19 cellular contexts compared by ENCODE assay signal in genomic region chr10:132884041-132884440, GRCh38. TPM values are rescaled to one million over a fixed set of nuclear protein-coding genes. Genes with fewer than 3 reads are reported as not detected.
A peak's percentile ranks its signal among the peaks of the same experiment; 100 is the strongest.
DNase-seq lines count a peak whose midpoint lies in the region; ATAC-seq and TF ChIP-seq lines count a peak whose summit lies in the region.
"Had no signal": no experiment of that assay in that cellular context is flagged by ENCODE, and none has a peak within 500 bp of the region (broad histone marks: within the 10 kb centered on the region; RNA-seq: fewer than 3 reads in every experiment).

No MANE protein-coding gene starts in this region.

- H3K4me1 ChIP-seq in neuronal stem cell (ENCODE audit: control insufficient read depth in 2 of 2, insufficient read depth in 1 of 2, low read depth in 1 of 2, low read length in 2 of 2), result peaks cover 0 to 5% of the 10 kb centered on the region in 2 donors
- peaks cover 0 to 6% (median 0%) of the 10 kb centered on the region in 4 donors for H3K4me1 ChIP-seq in tibial artery
- no peaks in the 10 kb centered on the region for H3K4me1 ChIP-seq in HAP-1

- H3K36me3 ChIP-seq in neuronal stem cell (replicated peaks in 1 of 2; ENCODE audit: control insufficient read depth in 2 of 2, insufficient read depth in 2 of 2, low read length in 2 of 2), result no peaks in the 10 kb centered on the region
- no peaks in the 10 kb centered on the region for H3K36me3 ChIP-seq in tibial artery
- no peaks in the 10 kb centered on the region for H3K36me3 ChIP-seq in HAP-1 (replicated peaks)
- H3K36me3 ChIP-seq: BLaER1 had no signal

- H3K4me2 ChIP-seq in neuronal stem cell (ENCODE audit: insufficient read depth, low read length, poor library complexity, severe bottlenecking), result no peak overlapping the region
- H3K4me2 ChIP-seq: BLaER1 had no signal

- no peak overlapping the region for H2AK5ac ChIP-seq in neuronal stem cell (ENCODE audit: low read depth, low read length)

- H4K8ac ChIP-seq in neuronal stem cell (ENCODE audit: low read depth, low read length), result no peak overlapping the region

- H3K23ac ChIP-seq in neuronal stem cell (ENCODE audit: low read depth, low read length, poor library complexity), result no peak overlapping the region

- H3K4me3 ChIP-seq in neuronal stem cell (ENCODE audit: low read length in 2 of 2) (no peak overlapping the region), tibial artery (no peak overlapping the region), HAP-1 (no peak overlapping the region)
- H3K4me3 ChIP-seq: BLaER1 had no signal

- no peaks in the 10 kb centered on the region for H3K36me3 Mint-ChIP-seq in activated naive CD4-positive, alpha-beta T cell treated with anti-CD3 and anti-CD28 coated beads, Interleukin-2, amount 10 ng/mL, durations not matched to agents 7 days and 5 days
- no peaks in the 10 kb centered on the region for H3K36me3 Mint-ChIP-seq in WTC11
- H3K36me3 Mint-ChIP-seq: CD8-positive, alpha-beta T cell; IgD-negative memory B cell had no signal

- no peaks in the 10 kb centered on the region for H3K79me1 ChIP-seq in neuronal stem cell (ENCODE audit: low read depth, low read length)

- H3K27me3 Mint-ChIP-seq in activated naive CD4-positive, alpha-beta T cell treated with anti-CD3 and anti-CD28 coated beads, Interleukin-2, amount 10 ng/mL, durations not matched to agents 7 days and 5 days, result peaks cover 3% of the 10 kb centered on the region
- no peaks in the 10 kb centered on the region; the same call in 1 of the 2 replicates for H3K27me3 Mint-ChIP-seq in WTC11 (ENCODE audit: low read depth)

- no peak overlapping the region for H3K27ac ChIP-seq in neuronal stem cell (replicated peaks; ENCODE audit: low read length)
- H3K27ac ChIP-seq in tibial artery, result no peak overlapping the region
- H3K27ac ChIP-seq: BLaER1 had no signal

- DNase-seq in activated naive CD4-positive, alpha-beta T cell treated with anti-CD3 and anti-CD28 coated beads, Interleukin-2, amount 10 ng/mL, durations not matched to agents 7 days and 5 days, result peak; percentile 11
- no peak for DNase-seq in activated naive CD4-positive, alpha-beta T cell treated with Interleukin-2 at 50 U/mL for 16 hours
- peak; percentile 7 for DNase-seq in WTC11 (ENCODE audit: low spot score)
- DNase-seq in neuronal stem cell (ENCODE audit: low spot score), result no peak
- peak; percentile 12 to 37 for DNase-seq in tibial artery
- DNase-seq in NCI-H748 treated with DMSO at 0.1 percent for 48 hours (lab: John Stamatoyannopoulos, UW), result no peak
- no peak for DNase-seq in SK-N-DZ (ENCODE audit: low spot score)
- no peak for DNase-seq in HAP-1 (ENCODE audit: low spot score in 2 of 2)
- DNase-seq: CD8-positive, alpha-beta T cell; H7; NCI-H1105 treated with DMSO at 0.1 percent for 48 hours; NCI-H1694 treated with DMSO at 0.1 percent for 48 hours; NCI-H2107; NCI-H345; NCI-H526 treated with DMSO at 0.1 percent for 48 hours had no signal

- no peak overlapping the region for H3K18ac ChIP-seq in neuronal stem cell (ENCODE audit: low read length)

- H3K27ac Mint-ChIP-seq in activated naive CD4-positive, alpha-beta T cell treated with anti-CD3 and anti-CD28 coated beads, Interleukin-2, amount 10 ng/mL, durations not matched to agents 7 days and 5 days, result no peak overlapping the region
- no peak overlapping the region for H3K27ac Mint-ChIP-seq in WTC11
- H3K27ac Mint-ChIP-seq: CD8-positive, alpha-beta T cell had no signal

- ATAC-seq in WTC11, result no peak
- ATAC-seq: CD8-positive, alpha-beta T cell had no signal

- H2BK12ac ChIP-seq in neuronal stem cell (ENCODE audit: low read length), result peak overlapping the region; percentile 22

- no peaks in the 10 kb centered on the region for H3K9me3 ChIP-seq in neuronal stem cell (replicated peaks in 1 of 2; ENCODE audit: control insufficient read depth in 2 of 2, insufficient read depth in 1 of 2, low read depth in 1 of 2, low read length in 2 of 2)
- no peaks in the 10 kb centered on the region for H3K9me3 ChIP-seq in tibial artery
- H3K9me3 ChIP-seq in HAP-1, result no peaks in the 10 kb centered on the region
- H3K9me3 ChIP-seq: BLaER1 had no signal

- no peak overlapping the region for H3K4ac ChIP-seq in neuronal stem cell (ENCODE audit: low read length)

- no CpG with 5 or more reads among the region's 18 CpGs for WGBS in neuronal stem cell (ENCODE audit: extremely low coverage in 2 of 2, insufficient read length in 2 of 2, insufficient replicate concordance in 1 of 2), 2 donors

- POLR2A ChIA-PET in WTC11 (lab: Charles Lee), result no interaction called here

- no peaks in the 10 kb centered on the region for H3K9me3 Mint-ChIP-seq in activated naive CD4-positive, alpha-beta T cell treated with anti-CD3 and anti-CD28 coated beads, Interleukin-2, amount 10 ng/mL, durations not matched to agents 7 days and 5 days
- H3K9me3 Mint-ChIP-seq in WTC11, result no peaks in the 10 kb centered on the region
- H3K9me3 Mint-ChIP-seq: CD8-positive, alpha-beta T cell; IgD-negative memory B cell had no signal

- intact Hi-C loops in tibial artery (cut with DNase I; ENCODE audit: low total_unique reads), result no loop called here

- CTCF ChIA-PET in activated naive CD4-positive, alpha-beta T cell treated with anti-CD3 and anti-CD28 coated beads, Interleukin-2, amount 10 ng/mL, durations not matched to agents 7 days and 5 days (lab: Charles Lee), result no interaction called here
- CTCF ChIA-PET in WTC11 (lab: Charles Lee), result no interaction called here

- no peak overlapping the region for H2AFZ ChIP-seq in neuronal stem cell (ENCODE audit: low read length)

- no peak overlapping the region for H4K91ac ChIP-seq in neuronal stem cell (ENCODE audit: low read depth, low read length, poor library complexity)

- peaks cover 0 to 29% (median 0%) of the 10 kb centered on the region in 3 experiments for H3K27me3 ChIP-seq in neuronal stem cell (ENCODE audit: control insufficient read depth in 3 of 3, insufficient read depth in 3 of 3, low read depth in 1 of 3, low read length in 3 of 3)
- H3K27me3 ChIP-seq in tibial artery, result peaks cover 0 to 37% of the 10 kb centered on the region in 2 donors
- H3K27me3 ChIP-seq in HAP-1 (ENCODE audit: low read depth), result peaks cover 17% of the 10 kb centered on the region

- no peak overlapping the region for H3K9ac ChIP-seq in neuronal stem cell (ENCODE audit: low read depth, low read length, poor library complexity)
- H3K9ac ChIP-seq: BLaER1 had no signal

- no peaks in the 10 kb centered on the region for H3K4me1 Mint-ChIP-seq in activated naive CD4-positive, alpha-beta T cell treated with anti-CD3 and anti-CD28 coated beads, Interleukin-2, amount 10 ng/mL, durations not matched to agents 7 days and 5 days
- peaks cover 2% of the 10 kb centered on the region for H3K4me1 Mint-ChIP-seq in WTC11

- no peak overlapping the region for H2BK5ac ChIP-seq in neuronal stem cell (ENCODE audit: low read length)

- H3K4me3 Mint-ChIP-seq in activated naive CD4-positive, alpha-beta T cell treated with anti-CD3 and anti-CD28 coated beads, Interleukin-2, amount 10 ng/mL, durations not matched to agents 7 days and 5 days, result no peak overlapping the region
- H3K4me3 Mint-ChIP-seq in WTC11, result no peak overlapping the region
- H3K4me3 Mint-ChIP-seq: CD8-positive, alpha-beta T cell; IgD-negative memory B cell had no signal

- no peak overlapping the region for H2BK120ac ChIP-seq in neuronal stem cell (ENCODE audit: low read depth, low read length)

- no peak overlapping the region for H2BK15ac ChIP-seq in neuronal stem cell (ENCODE audit: low read length)

- TF ChIP-seq CTCF in WTC11 (IDR thresholded peaks at IDR 0.05) (no peak), tibial artery (IDR thresholded peaks at IDR 0.05) (no peak)

- H3K14ac ChIP-seq in neuronal stem cell (ENCODE audit: low read length), result no peak overlapping the region

- in situ Hi-C loops in HAP-1 (cut with MboI; ENCODE audit: low sequenced_read_pairs), result no loop called here

TF ChIP-seq in WTC11, 78 proteins besides CTCF, POLR2A, EP300 and RAD21 (continues in another document):
- TF ChIP-seq OVOL2 (CRISPR knock-in tag; IDR thresholded peaks at IDR 0.05; ENCODE audit: borderline replicate concordance) (no peak), PREB (CRISPR knock-in tag; IDR thresholded peaks at IDR 0.05; ENCODE audit: borderline replicate concordance) (no peak), ZNF281 (CRISPR knock-in tag; IDR thresholded peaks at IDR 0.05) (no peak), ZMAT4 (CRISPR knock-in tag; IDR thresholded peaks at IDR 0.05) (no peak)

RNA-seq across cellular contexts. Expression of gene CFAP46, which starts 58.3 kb away (rescaled TPM):
- 2.9 to 3.4 TPM (median 3.3 TPM) in 3 replicates for total RNA-seq in WTC11 (2021)
- 1.5 TPM for polyA plus RNA-seq in neuronal stem cell (2013, experiment 1 of 2)
- polyA plus RNA-seq in neuronal stem cell (2013, experiment 2 of 2), result 1.4 TPM
- polyA plus RNA-seq in SK-N-DZ (2014; cell fraction: cytosol; rRNA removed), result 0.02 and 0.08 TPM in 2 replicates
- not detected in 2 replicates for polyA plus RNA-seq in SK-N-DZ (2014; cell fraction: nucleus; rRNA removed)
- total RNA-seq: CD8-positive, alpha-beta T cell; LHCN-M2; RPMI7951 had no signal
- polyA plus RNA-seq: IgD-negative memory B cell had no signal

Comparison
In these comparisons a context has a peak if more than half of its experiments do, and no peak if none do; other contexts are left out.
1. DNase-seq: peak in activated naive CD4-positive, alpha-beta T cell treated with anti-CD3 and anti-CD28 coated beads, Interleukin-2, amount 10 ng/mL, durations not matched to agents 7 days and 5 days (single experiment), WTC11 (single experiment) and tibial artery (2 of 2); none in activated naive CD4-positive, alpha-beta T cell treated with Interleukin-2 at 50 U/mL for 16 hours (single experiment), neuronal stem cell (single experiment), NCI-H748 treated with DMSO at 0.1 percent for 48 hours (single experiment), SK-N-DZ (single experiment) and HAP-1 (0 of 2).